In genomic region chr7:134464496-134464895, GRCh38 we compare ENCODE assay signal across 10 cellular contexts. TPM values are rescaled to one million over a fixed set of nuclear protein-coding genes. Genes with fewer than 3 reads are reported as not detected.
"Had no signal": no experiment of that assay in that cellular context is flagged by ENCODE, and none has a peak within 500 bp of the region (broad histone marks: within the 10 kb centered on the region; RNA-seq: fewer than 3 reads in every experiment).

No MANE protein-coding gene starts in this region.

- ATAC-seq: GM23338 had no signal

- H3K4me2 ChIP-seq: GM23338 had no signal

- DNase-seq: H9, HCEC 1CT, HFFc6, KG1 had no signal

- FAIRE-seq: H1, H54, HTR-8/SVneo had no signal

- H3K4me3 Mint-ChIP-seq: GM23338, H9, HFFc6 had no signal

- H3K4me3 ChIP-seq: GM23338 had no signal

- H3K4me1 Mint-ChIP-seq: GM23338 had no signal

- H2AFZ ChIP-seq: GM23338 had no signal

- H3K27ac Mint-ChIP-seq: GM23338, H9, HFFc6, IgD-negative memory B cell had no signal

RNA-seq across cellular contexts. Expression of gene AKR1B1, which starts 5.6 kb away (rescaled TPM):
- total RNA-seq: HT-29 had no signal
